Comparison of ENCODE assay signal across 1 cellular context in genomic region chr6:157873735-157874344, GRCh38.
A peak's percentile ranks its signal among the peaks of the same experiment; 100 is the strongest.
TF ChIP-seq lines count a peak whose summit lies in the region.

No MANE protein-coding gene starts in this region.

TF ChIP-seq in HepG2, 621 proteins besides CTCF, POLR2A, EP300 and RAD21 (continued from another document and continues in another):
- TF ChIP-seq ZBTB10 (CRISPR knock-in tag; IDR thresholded peaks at IDR 0.05; ENCODE audit: borderline replicate concordance) (no peak), ZFP90 (CRISPR knock-in tag; IDR thresholded peaks at IDR 0.05; ENCODE audit: borderline replicate concordance) (no peak), ELF3 (CRISPR knock-in tag; IDR thresholded peaks at IDR 0.05) (0 out of 2 replicates have a peak, but pooled peaks have one; percentile 34), SRF (IDR thresholded peaks at IDR 0.05; ENCODE audit: low read depth, low read length) (no peak), BCLAF1 (IDR thresholded peaks at IDR 0.05) (no peak), FOXA1 (IDR thresholded peaks at IDR 0.05) (no peak), FOXA1 (CRISPR knock-in tag; IDR thresholded peaks at IDR 0.05) (no peak), KLF12 (CRISPR knock-in tag; IDR thresholded peaks at IDR 0.05; ENCODE audit: borderline replicate concordance) (no peak), RXRB (CRISPR knock-in tag; IDR thresholded peaks at IDR 0.05; ENCODE audit: borderline replicate concordance) (0 out of 2 replicates have a peak, but pooled peaks have one; percentile 27), ZNF407 (CRISPR knock-in tag; IDR thresholded peaks at IDR 0.05; ENCODE audit: not compliant biosample characterization) (no peak), CSRNP2 (CRISPR knock-in tag; conservative IDR thresholded peaks at IDR 0.05; ENCODE audit: low read depth) (no peak), TEAD3 (CRISPR knock-in tag; optimal IDR thresholded peaks at IDR 0.05; ENCODE audit: borderline replicate concordance) (peak; percentile 8), SNAPC2 (CRISPR knock-in tag; IDR thresholded peaks at IDR 0.05) (no peak), ZBTB44 (CRISPR knock-in tag; IDR thresholded peaks at IDR 0.05) (0 out of 2 replicates have a peak, but pooled peaks have one; percentile 49), ATF7-NPFF (CRISPR knock-in tag; IDR thresholded peaks at IDR 0.05; ENCODE audit: low read depth) (no peak), ZFY (CRISPR knock-in tag; IDR thresholded peaks at IDR 0.05) (no peak), ZNF740 (CRISPR knock-in tag; IDR thresholded peaks at IDR 0.05) (peak; percentile 92), ARID2 (CRISPR knock-in tag; IDR thresholded peaks at IDR 0.05; ENCODE audit: borderline replicate concordance) (no peak), AHR (CRISPR knock-in tag; IDR thresholded peaks at IDR 0.05) (no peak), ATF1 (CRISPR knock-in tag; IDR thresholded peaks at IDR 0.05) (no peak), ZSCAN12 (CRISPR knock-in tag; IDR thresholded peaks at IDR 0.05) (no peak), RFXANK (CRISPR knock-in tag; IDR thresholded peaks at IDR 0.05) (no peak), HNF4G (IDR thresholded peaks at IDR 0.05; ENCODE audit: borderline replicate concordance, low read depth, low read length) (no peak), HNF4G (CRISPR knock-in tag; IDR thresholded peaks at IDR 0.05; ENCODE audit: borderline replicate concordance, low read depth) (no peak), ZBTB8A (CRISPR knock-in tag; IDR thresholded peaks at IDR 0.05; ENCODE audit: borderline replicate concordance, low read depth) (no peak), AGO1 (IDR thresholded peaks at IDR 0.05; ENCODE audit: low read depth, low read length, poor library complexity, severe bottlenecking) (no peak), HMGXB4 (CRISPR knock-in tag; IDR thresholded peaks at IDR 0.05; ENCODE audit: borderline replicate concordance in 1 of 2, low read depth in 1 of 2) (peak; percentile 31 to 56; a peak in 1 of 4 replicates), HNF1B (CRISPR knock-in tag; IDR thresholded peaks at IDR 0.05) (0 out of 2 replicates have a peak, but pooled peaks have one; percentile 15), NR2F1 (CRISPR knock-in tag; IDR thresholded peaks at IDR 0.05) (no peak), ZNF136 (CRISPR knock-in tag; IDR thresholded peaks at IDR 0.05; ENCODE audit: low read depth) (no peak), ZNF431 (CRISPR knock-in tag; IDR thresholded peaks at IDR 0.05; ENCODE audit: borderline replicate concordance, low read depth) (no peak), MXD3 (CRISPR knock-in tag; IDR thresholded peaks at IDR 0.05) (no peak), THAP11 (CRISPR knock-in tag; IDR thresholded peaks at IDR 0.05) (0 out of 2 replicates have a peak, but pooled peaks have one; percentile 31)
